ENCODE assay signal across 10 cellular contexts in genomic region chr20:1664911-1665310, GRCh38. TPM values are rescaled to one million over a fixed set of nuclear protein-coding genes. Genes with fewer than 3 reads are reported as not detected.
DNase-seq lines count a peak whose midpoint lies in the region; ATAC-seq lines count a peak whose summit lies in the region.
"Had no signal": no experiment of that assay in that cellular context is flagged by ENCODE, and none has a peak within 500 bp of the region (broad histone marks: within the 10 kb centered on the region; RNA-seq: fewer than 3 reads in every experiment).

No MANE protein-coding gene starts in this region.

- peak; percentile 60 for ATAC-seq in activated CD8-positive, alpha-beta T cell treated with anti-CD3 and anti-CD28 coated beads, Interleukin-2, amount 10 ng/mL, durations not matched to agents 7 days and 5 days
- peak; percentile 86 for ATAC-seq in stimulated activated memory B cell treated with anti-CD40 and anti-IgM and Interleukin-4, amounts not matched to agents 10 μg/mL and 1 μg/mL and 100 μg/mL, for 72 hours
- ATAC-seq in GM18858 (IDR thresholded peaks at IDR 0.05; ENCODE audit: unreplicated experiment) = no peak

- H3K36me3 Mint-ChIP-seq in activated CD8-positive, alpha-beta T cell treated with anti-CD3 and anti-CD28 coated beads, Interleukin-2, amount 10 ng/mL, durations not matched to agents 7 days and 5 days (ENCODE audit: low read depth) = peaks cover 51% of the 10 kb centered on the region
- no peaks in the 10 kb centered on the region for H3K36me3 Mint-ChIP-seq in stimulated activated memory B cell treated with anti-CD40 and anti-IgM and Interleukin-4, amounts not matched to agents 10 μg/mL and 1 μg/mL and 100 μg/mL, for 72 hours

- CTCF ChIA-PET in activated CD8-positive, alpha-beta T cell treated with anti-CD3 and anti-CD28 coated beads, Interleukin-2, amount 10 ng/mL, durations not matched to agents 7 days and 5 days (lab: Charles Lee) = interaction anchor here (0.9 to 3.6 kb wide), 6 partner anchors 10 to 155 kb away, joined by 3 to 19 read pairs (median 9); no protein-coding TSS in a partner anchor

- peak overlapping the region; percentile 69 for H3K4me3 Mint-ChIP-seq in activated CD8-positive, alpha-beta T cell treated with anti-CD3 and anti-CD28 coated beads, Interleukin-2, amount 10 ng/mL, durations not matched to agents 7 days and 5 days
- H3K4me3 Mint-ChIP-seq in stimulated activated memory B cell treated with anti-CD40 and anti-IgM and Interleukin-4, amounts not matched to agents 10 μg/mL and 1 μg/mL and 100 μg/mL, for 72 hours = peak overlapping the region; percentile 43

- H3K9me3 Mint-ChIP-seq in activated CD8-positive, alpha-beta T cell treated with anti-CD3 and anti-CD28 coated beads, Interleukin-2, amount 10 ng/mL, durations not matched to agents 7 days and 5 days (ENCODE audit: insufficient read depth) = peaks cover 4% of the 10 kb centered on the region
- H3K9me3 Mint-ChIP-seq in stimulated activated memory B cell treated with anti-CD40 and anti-IgM and Interleukin-4, amounts not matched to agents 10 μg/mL and 1 μg/mL and 100 μg/mL, for 72 hours = no peaks in the 10 kb centered on the region

- no peaks in the 10 kb centered on the region for H3K27me3 Mint-ChIP-seq in activated CD8-positive, alpha-beta T cell treated with anti-CD3 and anti-CD28 coated beads, Interleukin-2, amount 10 ng/mL, durations not matched to agents 7 days and 5 days (ENCODE audit: low read depth)
- no peaks in the 10 kb centered on the region for H3K27me3 Mint-ChIP-seq in stimulated activated memory B cell treated with anti-CD40 and anti-IgM and Interleukin-4, amounts not matched to agents 10 μg/mL and 1 μg/mL and 100 μg/mL, for 72 hours

- POLR2A ChIA-PET in activated CD8-positive, alpha-beta T cell treated with anti-CD3 and anti-CD28 coated beads, Interleukin-2, amount 10 ng/mL, durations not matched to agents 7 days and 5 days (lab: Charles Lee) = interaction anchor here (0.7 to 4.5 kb wide), 7 partner anchors 8 to 69 kb away, joined by 3 to 31 read pairs (median 9); partner anchors contain the start of gene SIRPG

- peak overlapping the region; percentile 25 for H3K4me3 ChIP-seq in Jurkat, Clone E6-1 (ENCODE audit: low read length)
- H3K4me3 ChIP-seq: PC-9 had no signal

- DNase-seq in Jurkat, Clone E6-1 (ENCODE audit: low read depth, low spot score) = peak; percentile 88
- DNase-seq in activated CD8-positive, alpha-beta T cell treated with anti-CD3 and anti-CD28 coated beads, Interleukin-2, amount 10 ng/mL, durations not matched to agents 7 days and 5 days = peak; percentile 71
- DNase-seq in germinal center (ENCODE audit: low spot score) (peak; percentile 50), NCI-H446 treated with DMSO at 0.1 percent for 48 hours (lab: John Stamatoyannopoulos, UW) (no peak), midbrain (lab: John Stamatoyannopoulos, UW) (no peak)
- DNase-seq: PC-9, substantia nigra had no signal

- H3K4me1 Mint-ChIP-seq in activated CD8-positive, alpha-beta T cell treated with anti-CD3 and anti-CD28 coated beads, Interleukin-2, amount 10 ng/mL, durations not matched to agents 7 days and 5 days (ENCODE audit: low read depth) = peaks cover 95% of the 10 kb centered on the region
- H3K4me1 Mint-ChIP-seq in stimulated activated memory B cell treated with anti-CD40 and anti-IgM and Interleukin-4, amounts not matched to agents 10 μg/mL and 1 μg/mL and 100 μg/mL, for 72 hours = peaks cover 52% of the 10 kb centered on the region

- peak overlapping the region; percentile 87 for H3K27ac Mint-ChIP-seq in activated CD8-positive, alpha-beta T cell treated with anti-CD3 and anti-CD28 coated beads, Interleukin-2, amount 10 ng/mL, durations not matched to agents 7 days and 5 days
- peak overlapping the region; percentile 70 for H3K27ac Mint-ChIP-seq in stimulated activated memory B cell treated with anti-CD40 and anti-IgM and Interleukin-4, amounts not matched to agents 10 μg/mL and 1 μg/mL and 100 μg/mL, for 72 hours

RNA-seq across cellular contexts. Expression of gene SIRPG, which starts 7.3 kb away (rescaled TPM):
- polyA plus RNA-seq in Jurkat, Clone E6-1 (2012; ENCODE audit: insufficient read depth, insufficient read length) = 46.1 TPM
- total RNA-seq in activated CD8-positive, alpha-beta T cell treated with anti-CD3 and anti-CD28 coated beads, Interleukin-2, amount 10 ng/mL, durations not matched to agents 7 days and 5 days = 100 to 1,000 TPM; 112 to 123 TPM
- total RNA-seq: osteocyte had no signal

RNA-seq across cellular contexts. Expression of gene SIRPB1, which starts 45.1 kb away (rescaled TPM):
- polyA plus RNA-seq in Jurkat, Clone E6-1 (2012; ENCODE audit: insufficient read depth, insufficient read length) = 3.8 TPM
- total RNA-seq in activated CD8-positive, alpha-beta T cell treated with anti-CD3 and anti-CD28 coated beads, Interleukin-2, amount 10 ng/mL, durations not matched to agents 7 days and 5 days = 1 to 10 TPM; 1.3 to 1.5 TPM

Comparison
In these comparisons a context has a peak if more than half of its experiments do, and no peak if none do; other contexts are left out.
1. DNase-seq: peak in Jurkat, Clone E6-1 (single experiment), activated CD8-positive, alpha-beta T cell treated with anti-CD3 and anti-CD28 coated beads, Interleukin-2, amount 10 ng/mL, durations not matched to agents 7 days and 5 days (single experiment) and germinal center (single experiment); none in NCI-H446 treated with DMSO at 0.1 percent for 48 hours (single experiment) and midbrain (single experiment).